ENCODE assay signal across 8 cellular contexts in the genomic region with DNA sequence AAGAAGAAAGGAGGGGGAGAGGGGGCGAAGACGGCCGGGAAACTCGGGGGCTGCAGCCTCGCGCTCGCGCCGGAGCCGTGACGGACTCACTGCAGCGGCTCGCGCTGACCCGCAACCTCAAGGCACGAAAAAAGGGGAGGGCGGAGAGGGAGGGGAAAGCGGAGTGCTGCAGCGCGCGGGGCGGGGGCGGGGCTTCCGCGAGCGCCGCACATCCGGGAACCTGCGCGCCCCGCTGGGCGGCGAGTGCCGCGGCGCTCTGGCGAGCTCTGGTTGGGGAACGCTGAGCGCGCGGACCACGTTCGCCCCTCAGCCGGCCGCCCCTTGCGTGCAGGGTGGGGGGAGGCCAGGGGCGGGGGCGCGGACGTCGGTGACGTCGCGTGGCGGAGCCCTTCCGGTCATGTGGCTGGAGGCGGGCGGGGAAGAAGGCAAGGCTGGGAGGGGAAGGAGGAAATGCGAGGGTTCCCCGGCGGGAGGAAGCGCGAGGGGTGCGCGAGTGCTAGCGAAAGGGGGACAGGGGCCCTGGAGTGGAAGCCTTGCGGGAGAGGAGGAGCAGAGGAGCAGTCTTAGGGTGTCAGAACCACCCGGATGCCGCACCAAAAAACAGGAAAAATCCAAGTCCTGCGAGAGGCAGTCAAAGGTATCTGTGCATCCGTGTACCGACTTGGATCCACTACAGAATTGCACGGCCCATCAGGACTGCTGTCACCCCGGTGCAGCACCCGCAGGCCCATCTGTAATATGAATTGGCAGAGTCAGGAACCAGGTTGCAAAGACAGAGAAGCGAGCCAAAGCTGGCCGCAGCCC. TPM values are rescaled to one million over a fixed set of nuclear protein-coding genes. Genes with fewer than 3 reads are reported as not detected.
A peak's percentile ranks its signal among the peaks of the same experiment; 100 is the strongest.
DNase-seq lines count a peak whose midpoint lies in the region; ATAC-seq and TF ChIP-seq lines count a peak whose summit lies in the region.

A gene with protein sequence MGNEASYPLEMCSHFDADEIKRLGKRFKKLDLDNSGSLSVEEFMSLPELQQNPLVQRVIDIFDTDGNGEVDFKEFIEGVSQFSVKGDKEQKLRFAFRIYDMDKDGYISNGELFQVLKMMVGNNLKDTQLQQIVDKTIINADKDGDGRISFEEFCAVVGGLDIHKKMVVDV (minus strand): TSS at position 126 of the 804 bp plus-strand sequence. CDS start 405 bp downstream, outside the sequence.

- peak within 1 kb of the TSS; percentile 98 for H3K9ac ChIP-seq in OCI-LY1 (ENCODE audit: low read length)

- peak; percentile 95 for DNase-seq in Calu3
- DNase-seq in HuH-7 (ENCODE audit: low spot score): peak; percentile 89
- peak; percentile 96 for DNase-seq in activated CD8-positive, alpha-beta memory T cell treated with anti-CD3 and anti-CD28 coated beads, Interleukin-2, amount 50 U/mL, for 48 hours
- peak; percentile 95 for DNase-seq in endothelial cell (ENCODE audit: low spot score)
- peak; percentile 89 to 94 for DNase-seq in mesothelial cell of epicardium (ENCODE audit: low spot score in 2 of 2, unreplicated experiment in 2 of 2)
- DNase-seq in stimulated activated CD8-positive, alpha-beta memory T cell treated with anti-CD3 and anti-CD28 coated beads, Interleukin-15, amount 100 ng/mL, for 4 hours (ENCODE audit: low read depth in 2 of 2): peak; percentile 88 to 93

- H3K27me3 Mint-ChIP-seq in Calu3 (ENCODE audit: unreplicated experiment): no peaks in the 10 kb centered on the region
- H3K27me3 Mint-ChIP-seq in endothelial cell (ENCODE audit: unreplicated experiment): peaks cover 18% of the 10 kb centered on the region
- H3K27me3 Mint-ChIP-seq in mesothelial cell of epicardium (ENCODE audit: low read depth): no peaks in the 10 kb centered on the region

- no peaks in the 10 kb centered on the region for H3K9me3 Mint-ChIP-seq in Calu3 (ENCODE audit: low read depth, unreplicated experiment)
- no peaks in the 10 kb centered on the region for H3K9me3 Mint-ChIP-seq in endothelial cell (ENCODE audit: unreplicated experiment)
- H3K9me3 Mint-ChIP-seq in mesothelial cell of epicardium: no peaks in the 10 kb centered on the region

- peaks cover 58% of the 10 kb centered on the region for H3K4me1 ChIP-seq in OCI-LY1 (ENCODE audit: insufficient read depth, low read length, severe bottlenecking)

- no peak within 1 kb of the TSS for H2AFZ ChIP-seq in OCI-LY1 (ENCODE audit: low read length)

- no peaks in the 10 kb centered on the region for H3K9me2 ChIP-seq in OCI-LY1 (ENCODE audit: low read depth, low read length)

- no peaks in the 10 kb centered on the region for H3K27me3 ChIP-seq in OCI-LY1 (ENCODE audit: insufficient read depth, low read length)

- peaks cover 20% of the 10 kb centered on the region for H3K4me1 Mint-ChIP-seq in Calu3 (ENCODE audit: low read depth, unreplicated experiment)
- H3K4me1 Mint-ChIP-seq in endothelial cell (ENCODE audit: unreplicated experiment): peaks cover 15% of the 10 kb centered on the region
- H3K4me1 Mint-ChIP-seq in mesothelial cell of epicardium: peaks cover 23% of the 10 kb centered on the region

- ATAC-seq in GM21447 (IDR thresholded peaks at IDR 0.05; ENCODE audit: unreplicated experiment): peak; percentile 65

- CTCF ChIA-PET in Calu3 (lab: Charles Lee): interaction anchor here (0.6 kb wide), 1 partner anchor 19 kb away, joined by 3 read pairs; no protein-coding TSS in a partner anchor

- peaks cover 18% of the 10 kb centered on the region; the same call in 1 of the 2 replicates for H3K36me3 ChIP-seq in OCI-LY1 (ENCODE audit: insufficient read depth, low read length)

- H3K27ac Mint-ChIP-seq in Calu3 (ENCODE audit: unreplicated experiment) (peak within 1 kb of the TSS; percentile 93), endothelial cell (ENCODE audit: unreplicated experiment) (peak within 1 kb of the TSS; percentile 99), mesothelial cell of epicardium (peak within 1 kb of the TSS; percentile 99)

- TF ChIP-seq CTCF in Calu3 (IDR thresholded peaks at IDR 0.05; ENCODE audit: unreplicated experiment) (no peak), OCI-LY1 (IDR thresholded peaks at IDR 0.05; ENCODE audit: low read length) (no peak), endothelial cell (IDR thresholded peaks at IDR 0.05; ENCODE audit: unreplicated experiment) (no peak), mesothelial cell of epicardium (IDR thresholded peaks at IDR 0.05; ENCODE audit: unreplicated experiment) (no peak)

- H3K4me3 ChIP-seq in OCI-LY1 (ENCODE audit: low read depth, low read length, poor library complexity, severe bottlenecking): peak within 1 kb of the TSS; percentile 81

- TSS peak; percentile 93 for BruUV-seq in Calu3 (replicated peaks; lab: Mats Ljungman, UMichigan)

- peaks cover 6% of the 10 kb centered on the region for H4K20me1 ChIP-seq in OCI-LY1 (ENCODE audit: insufficient read depth, low read length)

- peaks cover 43% of the 10 kb centered on the region for H3K79me2 ChIP-seq in OCI-LY1 (ENCODE audit: insufficient read depth, low read length)

- peak within 1 kb of the TSS; percentile 85 for H3K4me3 Mint-ChIP-seq in Calu3 (ENCODE audit: low read depth, unreplicated experiment)
- H3K4me3 Mint-ChIP-seq in endothelial cell (ENCODE audit: unreplicated experiment): peak within 1 kb of the TSS; percentile 98
- peak within 1 kb of the TSS; percentile 95 for H3K4me3 Mint-ChIP-seq in mesothelial cell of epicardium

- no peaks in the 10 kb centered on the region for H3F3A ChIP-seq in OCI-LY1 (ENCODE audit: insufficient read depth, low read length)

- no peaks in the 10 kb centered on the region for H3K9me3 ChIP-seq in OCI-LY1 (ENCODE audit: low read length)

- intact Hi-C loops in Calu3 (cut with micrococcal nuclease; ENCODE audit: unreplicated experiment): no loop called here

- peaks cover 39% of the 10 kb centered on the region for H3K36me3 Mint-ChIP-seq in Calu3 (ENCODE audit: insufficient read depth, unreplicated experiment)
- H3K36me3 Mint-ChIP-seq in endothelial cell (ENCODE audit: low read depth, unreplicated experiment): peaks cover 7% of the 10 kb centered on the region
- no peaks in the 10 kb centered on the region for H3K36me3 Mint-ChIP-seq in mesothelial cell of epicardium

- H3K27ac ChIP-seq in OCI-LY1 (ENCODE audit: low read depth, low read length, poor library complexity, severe bottlenecking): peak within 1 kb of the TSS; percentile 91

- peak within 1 kb of the TSS; percentile 91 for H3K4me2 ChIP-seq in OCI-LY1 (ENCODE audit: low read length)

RNA-seq across cellular contexts. Expression of the gene that starts here (rescaled TPM):
- 63.4 TPM in 2 replicates for total RNA-seq in Calu3 (2022)
- 65.7 TPM for total RNA-seq in endothelial cell (ENCODE audit: unreplicated experiment)
- 58.2 to 64.6 TPM (median 62.8 TPM) in 3 replicates for total RNA-seq in mesothelial cell of epicardium

Comparison
In these comparisons a context has a peak if more than half of its experiments do, and no peak if none do; other contexts are left out.
1. Peak in every context shown above with its lines: DNase-seq, ATAC-seq, H3K4me3 ChIP-seq and H3K27ac ChIP-seq.